18 cellular contexts compared by ENCODE assay signal in the genomic region with DNA sequence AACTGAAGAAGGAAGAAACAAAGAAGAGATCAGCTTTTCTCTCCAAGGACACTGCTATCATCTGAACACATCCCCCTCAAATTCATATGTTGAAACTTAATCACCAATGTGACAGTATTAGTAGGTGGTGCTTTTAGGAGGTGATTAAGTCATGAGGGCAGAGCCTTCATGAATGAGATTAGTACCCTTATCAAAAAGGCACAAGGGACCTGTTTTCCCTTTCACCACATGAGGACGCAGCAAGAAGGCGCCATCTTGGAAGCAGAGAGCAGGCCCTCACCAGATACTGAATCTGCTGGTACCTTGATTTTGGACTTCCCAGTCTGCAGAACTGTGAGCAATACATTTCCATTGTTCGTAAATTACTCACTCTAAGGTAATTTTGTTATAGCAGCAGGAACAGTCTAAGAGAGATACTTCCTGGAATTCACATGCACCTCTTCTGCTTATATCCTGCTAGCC. TPM values are rescaled to one million over a fixed set of nuclear protein-coding genes. Genes with fewer than 3 reads are reported as not detected.
"Had no signal": no experiment of that assay in that cellular context is flagged by ENCODE, and none has a peak within 500 bp of the region (broad histone marks: within the 10 kb centered on the region; RNA-seq: fewer than 3 reads in every experiment).

No MANE protein-coding gene starts in this region.

- ATAC-seq: left cardiac atrium, lower lobe of right lung, natural killer cell had no signal

- H3K36me3 Mint-ChIP-seq: memory B cell, mesothelial cell of epicardium, natural killer cell had no signal

- H3K79me2 ChIP-seq: hepatocyte had no signal

- H3K27me3 ChIP-seq: hepatocyte had no signal

- H3K4me1 Mint-ChIP-seq: memory B cell, mesothelial cell of epicardium, natural killer cell had no signal

- FAIRE-seq: endothelial cell of umbilical vein, kidney had no signal

- H3K27ac Mint-ChIP-seq: memory B cell, mesothelial cell of epicardium, natural killer cell had no signal

- DNase-seq: dermis blood vessel endothelial cell; foreskin melanocyte; head of caudate nucleus; kidney; left cardiac atrium; left ventricle myocardium inferior; lower lobe of right lung; natural killer cell; posterior cingulate gyrus; stimulated activated CD4-positive, alpha-beta T cell treated with anti-CD3 and anti-CD28 coated beads, Interleukin-2, amount 100 ng/mL, for 48 hours; stimulated activated naive CD4-positive, alpha-beta T cell treated with Interleukin-2 at 50 U/mL for 16 hours; trophoblast cell had no signal

- H3K9me3 ChIP-seq: left ventricle myocardium inferior, lower lobe of right lung had no signal

- H3K4me2 ChIP-seq: hepatocyte, smooth muscle cell had no signal

- H2AFZ ChIP-seq: hepatocyte had no signal

- H3K4me1 ChIP-seq: left ventricle myocardium inferior, lower lobe of right lung had no signal

- H3K9me3 Mint-ChIP-seq: memory B cell, mesothelial cell of epicardium, natural killer cell, neural crest cell had no signal

- H3K36me3 ChIP-seq: left ventricle myocardium inferior, lower lobe of right lung had no signal

- H3K4me3 Mint-ChIP-seq: memory B cell, mesothelial cell of epicardium, natural killer cell, neural crest cell had no signal

- H3K27ac ChIP-seq: hepatocyte, left ventricle myocardium inferior, lower lobe of right lung had no signal

- H3K4me3 ChIP-seq: hepatocyte, left ventricle myocardium inferior, lower lobe of right lung, smooth muscle cell had no signal

RNA-seq across cellular contexts. Expression of gene CREB3L1, which starts 20.9 kb away (rescaled TPM):
- total RNA-seq: natural killer cell had no signal
